1 cellular context compared by ENCODE assay signal in the genomic region with DNA sequence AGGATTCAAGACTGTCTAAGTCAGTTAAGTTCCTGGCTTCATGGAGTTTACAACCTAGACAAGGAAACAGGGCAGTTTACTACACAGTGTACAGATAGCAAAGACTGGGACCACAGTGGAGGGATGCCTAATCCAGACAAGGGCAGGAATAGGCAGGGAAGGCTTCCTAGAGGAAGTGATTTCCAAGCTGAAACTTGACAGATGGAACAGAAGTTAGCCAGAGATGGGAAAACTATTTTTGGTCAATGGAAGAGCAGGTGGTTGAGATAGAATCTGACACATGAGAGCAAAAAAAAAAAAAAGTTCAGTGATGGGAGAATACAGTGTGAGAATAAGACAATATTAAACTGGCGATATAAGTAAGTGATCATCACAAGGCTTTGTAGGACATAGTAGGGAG.
TF ChIP-seq lines count a peak whose summit lies in the region.

No MANE protein-coding gene starts in this region.

TF ChIP-seq in H1, 55 proteins besides CTCF, POLR2A, EP300 and RAD21:
- TF ChIP-seq POU5F1 (IDR thresholded peaks at IDR 0.05; ENCODE audit: low read depth, low read length) (no peak), HDAC6 (IDR thresholded peaks at IDR 0.05; ENCODE audit: low read depth, low read length) (no peak), TAF7 (optimal IDR thresholded peaks at IDR 0.05; ENCODE audit: borderline replicate concordance, low read depth, low read length) (no peak), TCF12 (IDR thresholded peaks at IDR 0.05; ENCODE audit: low read depth, low read length) (no peak), SP2 (IDR thresholded peaks at IDR 0.05; ENCODE audit: low read length) (no peak), RBBP5 (IDR thresholded peaks at IDR 0.05; ENCODE audit: borderline replicate concordance, low read depth, low read length) (no peak), CEBPB (IDR thresholded peaks at IDR 0.05; ENCODE audit: low read depth, low read length) (no peak), BACH1 (IDR thresholded peaks at IDR 0.05; ENCODE audit: low read length) (no peak), CHD1 (IDR thresholded peaks at IDR 0.05; ENCODE audit: low read depth, low read length) (no peak), CHD2 (IDR thresholded peaks at IDR 0.05; ENCODE audit: low read length) (no peak)
- TF ChIP-seq, protein P1, sequence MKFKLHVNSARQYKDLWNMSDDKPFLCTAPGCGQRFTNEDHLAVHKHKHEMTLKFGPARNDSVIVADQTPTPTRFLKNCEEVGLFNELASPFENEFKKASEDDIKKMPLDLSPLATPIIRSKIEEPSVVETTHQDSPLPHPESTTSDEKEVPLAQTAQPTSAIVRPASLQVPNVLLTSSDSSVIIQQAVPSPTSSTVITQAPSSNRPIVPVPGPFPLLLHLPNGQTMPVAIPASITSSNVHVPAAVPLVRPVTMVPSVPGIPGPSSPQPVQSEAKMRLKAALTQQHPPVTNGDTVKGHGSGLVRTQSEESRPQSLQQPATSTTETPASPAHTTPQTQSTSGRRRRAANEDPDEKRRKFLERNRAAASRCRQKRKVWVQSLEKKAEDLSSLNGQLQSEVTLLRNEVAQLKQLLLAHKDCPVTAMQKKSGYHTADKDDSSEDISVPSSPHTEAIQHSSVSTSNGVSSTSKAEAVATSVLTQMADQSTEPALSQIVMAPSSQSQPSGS (IDR thresholded peaks at IDR 0.05; ENCODE audit: low read length) = no peak
- TF ChIP-seq, protein P2, sequence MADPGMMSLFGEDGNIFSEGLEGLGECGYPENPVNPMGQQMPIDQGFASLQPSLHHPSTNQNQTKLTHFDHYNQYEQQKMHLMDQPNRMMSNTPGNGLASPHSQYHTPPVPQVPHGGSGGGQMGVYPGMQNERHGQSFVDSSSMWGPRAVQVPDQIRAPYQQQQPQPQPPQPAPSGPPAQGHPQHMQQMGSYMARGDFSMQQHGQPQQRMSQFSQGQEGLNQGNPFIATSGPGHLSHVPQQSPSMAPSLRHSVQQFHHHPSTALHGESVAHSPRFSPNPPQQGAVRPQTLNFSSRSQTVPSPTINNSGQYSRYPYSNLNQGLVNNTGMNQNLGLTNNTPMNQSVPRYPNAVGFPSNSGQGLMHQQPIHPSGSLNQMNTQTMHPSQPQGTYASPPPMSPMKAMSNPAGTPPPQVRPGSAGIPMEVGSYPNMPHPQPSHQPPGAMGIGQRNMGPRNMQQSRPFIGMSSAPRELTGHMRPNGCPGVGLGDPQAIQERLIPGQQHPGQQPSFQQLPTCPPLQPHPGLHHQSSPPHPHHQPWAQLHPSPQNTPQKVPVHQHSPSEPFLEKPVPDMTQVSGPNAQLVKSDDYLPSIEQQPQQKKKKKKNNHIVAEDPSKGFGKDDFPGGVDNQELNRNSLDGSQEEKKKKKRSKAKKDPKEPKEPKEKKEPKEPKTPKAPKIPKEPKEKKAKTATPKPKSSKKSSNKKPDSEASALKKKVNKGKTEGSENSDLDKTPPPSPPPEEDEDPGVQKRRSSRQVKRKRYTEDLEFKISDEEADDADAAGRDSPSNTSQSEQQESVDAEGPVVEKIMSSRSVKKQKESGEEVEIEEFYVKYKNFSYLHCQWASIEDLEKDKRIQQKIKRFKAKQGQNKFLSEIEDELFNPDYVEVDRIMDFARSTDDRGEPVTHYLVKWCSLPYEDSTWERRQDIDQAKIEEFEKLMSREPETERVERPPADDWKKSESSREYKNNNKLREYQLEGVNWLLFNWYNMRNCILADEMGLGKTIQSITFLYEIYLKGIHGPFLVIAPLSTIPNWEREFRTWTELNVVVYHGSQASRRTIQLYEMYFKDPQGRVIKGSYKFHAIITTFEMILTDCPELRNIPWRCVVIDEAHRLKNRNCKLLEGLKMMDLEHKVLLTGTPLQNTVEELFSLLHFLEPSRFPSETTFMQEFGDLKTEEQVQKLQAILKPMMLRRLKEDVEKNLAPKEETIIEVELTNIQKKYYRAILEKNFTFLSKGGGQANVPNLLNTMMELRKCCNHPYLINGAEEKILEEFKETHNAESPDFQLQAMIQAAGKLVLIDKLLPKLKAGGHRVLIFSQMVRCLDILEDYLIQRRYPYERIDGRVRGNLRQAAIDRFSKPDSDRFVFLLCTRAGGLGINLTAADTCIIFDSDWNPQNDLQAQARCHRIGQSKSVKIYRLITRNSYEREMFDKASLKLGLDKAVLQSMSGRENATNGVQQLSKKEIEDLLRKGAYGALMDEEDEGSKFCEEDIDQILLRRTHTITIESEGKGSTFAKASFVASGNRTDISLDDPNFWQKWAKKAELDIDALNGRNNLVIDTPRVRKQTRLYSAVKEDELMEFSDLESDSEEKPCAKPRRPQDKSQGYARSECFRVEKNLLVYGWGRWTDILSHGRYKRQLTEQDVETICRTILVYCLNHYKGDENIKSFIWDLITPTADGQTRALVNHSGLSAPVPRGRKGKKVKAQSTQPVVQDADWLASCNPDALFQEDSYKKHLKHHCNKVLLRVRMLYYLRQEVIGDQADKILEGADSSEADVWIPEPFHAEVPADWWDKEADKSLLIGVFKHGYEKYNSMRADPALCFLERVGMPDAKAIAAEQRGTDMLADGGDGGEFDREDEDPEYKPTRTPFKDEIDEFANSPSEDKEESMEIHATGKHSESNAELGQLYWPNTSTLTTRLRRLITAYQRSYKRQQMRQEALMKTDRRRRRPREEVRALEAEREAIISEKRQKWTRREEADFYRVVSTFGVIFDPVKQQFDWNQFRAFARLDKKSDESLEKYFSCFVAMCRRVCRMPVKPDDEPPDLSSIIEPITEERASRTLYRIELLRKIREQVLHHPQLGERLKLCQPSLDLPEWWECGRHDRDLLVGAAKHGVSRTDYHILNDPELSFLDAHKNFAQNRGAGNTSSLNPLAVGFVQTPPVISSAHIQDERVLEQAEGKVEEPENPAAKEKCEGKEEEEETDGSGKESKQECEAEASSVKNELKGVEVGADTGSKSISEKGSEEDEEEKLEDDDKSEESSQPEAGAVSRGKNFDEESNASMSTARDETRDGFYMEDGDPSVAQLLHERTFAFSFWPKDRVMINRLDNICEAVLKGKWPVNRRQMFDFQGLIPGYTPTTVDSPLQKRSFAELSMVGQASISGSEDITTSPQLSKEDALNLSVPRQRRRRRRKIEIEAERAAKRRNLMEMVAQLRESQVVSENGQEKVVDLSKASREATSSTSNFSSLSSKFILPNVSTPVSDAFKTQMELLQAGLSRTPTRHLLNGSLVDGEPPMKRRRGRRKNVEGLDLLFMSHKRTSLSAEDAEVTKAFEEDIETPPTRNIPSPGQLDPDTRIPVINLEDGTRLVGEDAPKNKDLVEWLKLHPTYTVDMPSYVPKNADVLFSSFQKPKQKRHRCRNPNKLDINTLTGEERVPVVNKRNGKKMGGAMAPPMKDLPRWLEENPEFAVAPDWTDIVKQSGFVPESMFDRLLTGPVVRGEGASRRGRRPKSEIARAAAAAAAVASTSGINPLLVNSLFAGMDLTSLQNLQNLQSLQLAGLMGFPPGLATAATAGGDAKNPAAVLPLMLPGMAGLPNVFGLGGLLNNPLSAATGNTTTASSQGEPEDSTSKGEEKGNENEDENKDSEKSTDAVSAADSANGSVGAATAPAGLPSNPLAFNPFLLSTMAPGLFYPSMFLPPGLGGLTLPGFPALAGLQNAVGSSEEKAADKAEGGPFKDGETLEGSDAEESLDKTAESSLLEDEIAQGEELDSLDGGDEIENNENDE (IDR thresholded peaks at IDR 0.05; ENCODE audit: insufficient replicate concordance, low read length) = no peak
